Comparison of ENCODE assay signal across 10 cellular contexts in the genomic region with DNA sequence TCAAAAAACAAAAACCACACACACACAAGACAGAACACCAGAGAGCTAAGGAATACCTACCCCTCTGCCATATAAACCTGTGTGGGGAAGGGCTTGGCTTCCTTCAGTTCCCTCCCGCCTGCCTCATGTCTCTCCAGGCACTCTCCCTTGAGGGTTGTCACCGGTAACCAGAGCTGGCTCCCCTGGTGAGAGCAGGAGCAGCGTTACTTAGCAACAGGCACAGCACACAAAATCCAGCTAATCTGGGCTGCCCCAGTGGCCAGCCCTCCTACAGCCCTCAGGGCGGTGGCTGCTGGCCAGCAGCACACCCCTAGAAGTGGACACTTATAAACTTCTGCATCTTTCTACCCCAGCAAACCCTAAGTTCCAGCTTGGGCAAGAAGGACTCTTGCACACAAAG. TPM values are rescaled to one million over a fixed set of nuclear protein-coding genes. Genes with fewer than 3 reads are reported as not detected.
DNase-seq lines count a peak whose midpoint lies in the region; ATAC-seq and TF ChIP-seq lines count a peak whose summit lies in the region.
"Had no signal": no experiment of that assay in that cellular context is flagged by ENCODE, and none has a peak within 500 bp of the region (broad histone marks: within the 10 kb centered on the region; RNA-seq: fewer than 3 reads in every experiment).

No MANE protein-coding gene starts in this region.

- no peaks in the 10 kb centered on the region for H3K9me3 ChIP-seq in thyroid gland
- no peaks in the 10 kb centered on the region for H3K9me3 ChIP-seq in testis

- WGBS in thyroid gland, 2 donors = 30 to 37% methylated on average over 3 to 4 of the region's 4 CpGs
- WGBS in testis, 2 donors = 53 to 64% methylated on average over 4 of the region's 4 CpGs

- POLR2A ChIA-PET in GM10248 (lab: Yijun Ruan, JAX) = interaction anchor here (0.5 to 1.3 kb wide), 2 partner anchors 21 to 64 kb away, joined by 3 read pairs; a partner anchor contains a TSS

- no peak for TF ChIP-seq CTCF in fibroblast of villous mesenchyme (IDR thresholded peaks at IDR 0.05; ENCODE audit: insufficient read depth, low read depth, low read length)
- no peak for TF ChIP-seq CTCF in thyroid gland (IDR thresholded peaks at IDR 0.05)
- no peak for TF ChIP-seq CTCF in GM10248 (IDR thresholded peaks at IDR 0.05; ENCODE audit: control extremely low read depth, extremely low read depth, low read depth, missing control alignments)
- TF ChIP-seq CTCF in testis (IDR thresholded peaks at IDR 0.05) = no peak

- H3K27ac ChIP-seq in thyroid gland (peak overlapping the region; percentile 7 to 47 (median 23)), testis (no peak overlapping the region)

- H3K36me3 ChIP-seq in thyroid gland = no peaks in the 10 kb centered on the region
- no peaks in the 10 kb centered on the region for H3K36me3 ChIP-seq in testis (ENCODE audit: low read depth, missing control alignments)

- DNase-seq in Right ventricle myocardium inferior (ENCODE audit: missing footprints) (no peak), cardiac septum (ENCODE audit: low spot score) (no peak), NCI-H774 (lab: John Stamatoyannopoulos, UW) (peak; percentile 86), fibroblast of villous mesenchyme (ENCODE audit: low read depth) (peak; percentile 46), thyroid gland (peak; percentile 89 to 91), GM10248 (ENCODE audit: extremely low spot score) (no peak), testis (no peak)

- no peak overlapping the region for H3K4me3 ChIP-seq in fibroblast of villous mesenchyme (ENCODE audit: low read depth, low read length)
- no peak overlapping the region for H3K4me3 ChIP-seq in thyroid gland (replicated peaks in 1 of 3)
- H3K4me3 ChIP-seq in testis = no peak overlapping the region

- H3K27me3 ChIP-seq in thyroid gland = no peaks in the 10 kb centered on the region
- no peaks in the 10 kb centered on the region for H3K27me3 ChIP-seq in testis

- CTCF ChIA-PET in GM10248 (lab: Yijun Ruan, JAX) = interaction anchor here (1.8 to 33.0 kb wide), 9 partner anchors 6 to 105 kb away, joined by 5 to 1220 read pairs (median 108); a partner anchor contains a TSS

- TF ChIP-seq POLR2A in thyroid gland (IDR thresholded peaks at IDR 0.05) (peak in 1 of 2 donors; percentile 6), testis (IDR thresholded peaks at IDR 0.05) (no peak)

- intact Hi-C loops in Right ventricle myocardium inferior (cut with DNase I) (no loop called here), cardiac septum (cut with DNase I) (loop anchor here (10.0 kb wide), 1 partner anchor 1015 kb away; no protein-coding TSS in a partner anchor), thyroid gland (cut with DNase I) (loop anchor here (10.0 kb wide), 1 partner anchor 95 kb away; no protein-coding TSS in a partner anchor), testis (cut with DNase I; ENCODE audit: low total_unique reads) (loop anchor here (5.0 kb wide), 1 partner anchor 53 kb away; no protein-coding TSS in a partner anchor)

- peaks cover 23 to 40% of the 10 kb centered on the region in 2 donors for H3K4me1 ChIP-seq in thyroid gland
- peaks cover 26% of the 10 kb centered on the region for H3K4me1 ChIP-seq in testis

- ATAC-seq in Right ventricle myocardium inferior (peak; percentile 13), GM18858 (IDR thresholded peaks at IDR 0.05; ENCODE audit: unreplicated experiment) (no peak)

RNA-seq across cellular contexts. Expression of a gene that starts 21.6 kb away (rescaled TPM):
- 40.6 TPM for total RNA-seq in Right ventricle myocardium inferior
- 76.3 TPM for total RNA-seq in cardiac septum
- 2.2 and 2.9 TPM in 2 replicates for total RNA-seq in fibroblast of villous mesenchyme
- 100 to 1,000 TPM in 1 of 4 donors, 10 to 100 TPM in 3; 46.3 to 156 (median 83.5) TPM for total RNA-seq in thyroid gland
- total RNA-seq in testis = 10 to 100 TPM; 55.1 to 88.5 TPM
- 41.5 TPM for polyA plus RNA-seq in testis (ENCODE audit: insufficient read depth, low read depth, low replicate concordance)

RNA-seq across cellular contexts. Expression of a gene that starts 22.9 kb away (rescaled TPM):
- total RNA-seq in Right ventricle myocardium inferior (20.3 TPM), cardiac septum (27.5 TPM), fibroblast of villous mesenchyme (2.2 and 7.7 TPM in 2 replicates), thyroid gland (10 to 100 TPM in 3 of 4 donors, 1 to 10 TPM in 1; 9.8 to 20.8 (median 14.5) TPM), testis (10 to 100 TPM in 1 of 2 donors, 1 to 10 TPM in 1; 8.9 to 10.4 TPM)
- 7.7 TPM for polyA plus RNA-seq in testis (ENCODE audit: insufficient read depth, low read depth, low replicate concordance)

RNA-seq across cellular contexts. Expression of a gene that starts 40.1 kb away (rescaled TPM):
- total RNA-seq in Right ventricle myocardium inferior = 24.9 TPM
- 23.2 TPM for total RNA-seq in cardiac septum
- total RNA-seq in fibroblast of villous mesenchyme = 70.0 and 71.8 TPM in 2 replicates
- total RNA-seq in thyroid gland = 10 to 100 TPM; 40.7 to 61.1 (median 48.0) TPM
- total RNA-seq in testis = 10 to 100 TPM; 52.6 to 64.5 TPM
- polyA plus RNA-seq in testis (ENCODE audit: insufficient read depth, low read depth, low replicate concordance) = 64.5 TPM

RNA-seq across cellular contexts. Expression of a gene that starts 49.8 kb away (rescaled TPM):
- total RNA-seq in Right ventricle myocardium inferior (0.16 TPM), cardiac septum (not detected), fibroblast of villous mesenchyme (0.32 and 0.43 TPM in 2 replicates), thyroid gland (under 1 TPM in 1 of 4 donors, not detected in 3; 0.67 TPM), testis (10 to 100 TPM; 15.6 to 21.7 TPM)
- 2.6 TPM for polyA plus RNA-seq in testis (ENCODE audit: insufficient read depth, low read depth, low replicate concordance)
- total RNA-seq: glomerular endothelial cell had no signal
- polyA plus RNA-seq: AG04450 had no signal

Comparison
In these comparisons a context has a peak if more than half of its experiments do, and no peak if none do; other contexts are left out.
1. DNase-seq: peak in NCI-H774 (single experiment), fibroblast of villous mesenchyme (single experiment) and thyroid gland (2 of 2); none in Right ventricle myocardium inferior (single experiment), cardiac septum (single experiment), GM10248 (single experiment) and testis (single experiment).
2. H3K27ac ChIP-seq: peak in thyroid gland (3 of 3); none in testis (0 of 2).
3. RNA of a gene that starts 21.6 kb away (total RNA-seq): 46.3 to 156 TPM in thyroid gland, 55.1 to 88.5 TPM in testis, 76.3 TPM in cardiac septum (single experiment) and 40.6 TPM in Right ventricle myocardium inferior (single experiment); 2.2 to 2.9 TPM in fibroblast of villous mesenchyme; every median in the first group is over 10 times any median in the second.